ENCODE assay signal across 1 cellular context in genomic region chr6:25952535-25952934, GRCh38.
TF ChIP-seq lines count a peak whose summit lies in the region.

No MANE protein-coding gene starts in this region.

TF ChIP-seq in HepG2, 621 proteins besides CTCF, POLR2A, EP300 and RAD21:
- TF ChIP-seq GTF2F1 (IDR thresholded peaks at IDR 0.05; ENCODE audit: low read length) (no peak), KDM6A (CRISPR knock-in tag; IDR thresholded peaks at IDR 0.05; ENCODE audit: low read depth) (no peak), SP1 (IDR thresholded peaks at IDR 0.05) (no peak), SP1 (CRISPR knock-in tag; IDR thresholded peaks at IDR 0.05) (no peak), ZNF777 (CRISPR knock-in tag; IDR thresholded peaks at IDR 0.05) (no peak), ZNF484 (CRISPR knock-in tag; IDR thresholded peaks at IDR 0.05; ENCODE audit: borderline replicate concordance, low read depth) (no peak), EHMT2 (IDR thresholded peaks at IDR 0.05; ENCODE audit: borderline replicate concordance, low read depth, low read length) (0 out of 2 replicates have a peak, but pooled peaks have one; percentile 42), ZNF142 (CRISPR knock-in tag; IDR thresholded peaks at IDR 0.05) (0 out of 2 replicates have a peak, but pooled peaks have one; percentile 40), POLR2AphosphoS5 (IDR thresholded peaks at IDR 0.05; ENCODE audit: low read depth, low read length) (no peak), FUBP1 (CRISPR knock-in tag; IDR thresholded peaks at IDR 0.05; ENCODE audit: borderline replicate concordance) (no peak), KAT2B (IDR thresholded peaks at IDR 0.05; ENCODE audit: borderline replicate concordance, low read depth, low read length) (no peak), ZNF496 (CRISPR knock-in tag; IDR thresholded peaks at IDR 0.05; ENCODE audit: insufficient replicate concordance) (no peak), CEBPZ (IDR thresholded peaks at IDR 0.05; ENCODE audit: low read length) (no peak), ETV5 (CRISPR knock-in tag; IDR thresholded peaks at IDR 0.05; ENCODE audit: borderline replicate concordance) (no peak), ZNF530 (CRISPR knock-in tag; IDR thresholded peaks at IDR 0.05; ENCODE audit: low read depth) (no peak), HNF4A (CRISPR knock-in tag; IDR thresholded peaks at IDR 0.05) (peak; percentile 13; the same call in 1 of the 2 replicates), TBL1XR1 (IDR thresholded peaks at IDR 0.05; ENCODE audit: borderline replicate concordance, low read length, partially characterized antibody) (no peak), ZNF44 (CRISPR knock-in tag; IDR thresholded peaks at IDR 0.05) (no peak), POGK (CRISPR knock-in tag; conservative IDR thresholded peaks at IDR 0.05) (no peak), ISX (CRISPR knock-in tag; conservative IDR thresholded peaks at IDR 0.05) (no peak), ZNF232 (CRISPR knock-in tag; IDR thresholded peaks at IDR 0.05; ENCODE audit: borderline replicate concordance) (no peak)
- TF ChIP-seq, protein P1, sequence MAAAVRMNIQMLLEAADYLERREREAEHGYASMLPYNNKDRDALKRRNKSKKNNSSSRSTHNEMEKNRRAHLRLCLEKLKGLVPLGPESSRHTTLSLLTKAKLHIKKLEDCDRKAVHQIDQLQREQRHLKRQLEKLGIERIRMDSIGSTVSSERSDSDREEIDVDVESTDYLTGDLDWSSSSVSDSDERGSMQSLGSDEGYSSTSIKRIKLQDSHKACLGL (CRISPR knock-in tag; IDR thresholded peaks at IDR 0.05): no peak
- TF ChIP-seq, protein P2, sequence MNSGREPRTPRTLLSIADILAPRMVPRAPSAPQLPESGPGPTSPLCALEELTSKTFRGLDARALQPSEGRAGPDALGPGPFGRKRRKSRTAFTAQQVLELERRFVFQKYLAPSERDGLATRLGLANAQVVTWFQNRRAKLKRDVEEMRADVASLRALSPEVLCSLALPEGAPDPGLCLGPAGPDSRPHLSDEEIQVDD (CRISPR knock-in tag; IDR thresholded peaks at IDR 0.05; ENCODE audit: borderline replicate concordance): no peak
